ENCODE assay signal across 14 cellular contexts in genomic region chr11:110184974-110185597, GRCh38.
A peak's percentile ranks its signal among the peaks of the same experiment; 100 is the strongest.
DNase-seq lines count a peak whose midpoint lies in the region; ATAC-seq, FAIRE-seq and TF ChIP-seq lines count a peak whose summit lies in the region.
"Had no signal": no experiment of that assay in that cellular context is flagged by ENCODE, and none has a peak within 500 bp of the region (broad histone marks: within the 10 kb centered on the region; RNA-seq: fewer than 3 reads in every experiment).

No MANE protein-coding gene starts in this region.

- intact Hi-C loops in HCT116 (cut with micrococcal nuclease), result no loop called here
- intact Hi-C loops in tibial artery (cut with DNase I; ENCODE audit: low total_unique reads), result no loop called here

- H3K4me2 ChIP-seq in HCT116 (ENCODE audit: low read length) (peak overlapping the region; percentile 36), astrocyte (ENCODE audit: low read length) (peak overlapping the region; percentile 23)

- TF ChIP-seq POLR2A in HCT116 (IDR thresholded peaks at IDR 0.05; ENCODE audit: borderline replicate concordance, extremely low read depth, insufficient read depth, insufficient read length), result no peak

- H3K9ac ChIP-seq in HCT116 (ENCODE audit: low read length) (no peak overlapping the region), astrocyte (ENCODE audit: low read length) (no peak overlapping the region)

- no peak overlapping the region for H3K4me3 ChIP-seq in HCT116 (replicated peaks in 1 of 2; ENCODE audit: low read depth in 1 of 2, low read length in 2 of 2)
- no peak overlapping the region for H3K4me3 ChIP-seq in astrocyte (ENCODE audit: insufficient read depth, low read depth, low read length)
- no peak overlapping the region for H3K4me3 ChIP-seq in fibroblast of pulmonary artery (replicated peaks; ENCODE audit: low read depth, low read length)
- H3K4me3 ChIP-seq in tibial artery, result no peak overlapping the region
- H3K4me3 ChIP-seq: cardiac muscle cell had no signal

- FAIRE-seq in astrocyte (lab: Jason Lieb, UNC) (no peak), urothelium cell line (lab: Jason Lieb, UNC) (no peak)
- FAIRE-seq: frontal cortex, GM18507 had no signal

- TF ChIP-seq CTCF in HCT116 (IDR thresholded peaks at IDR 0.05 in 2 of 3, conservative IDR thresholded peaks at IDR 0.05 in 1 of 3; ENCODE audit: borderline replicate concordance in 1 of 3, insufficient read depth in 1 of 3, low read depth in 2 of 3, low read length in 2 of 3), result no peak
- TF ChIP-seq CTCF in astrocyte (IDR thresholded peaks at IDR 0.05; ENCODE audit: insufficient read depth, low read depth, low read length), result no peak
- no peak for TF ChIP-seq CTCF in fibroblast of pulmonary artery (IDR thresholded peaks at IDR 0.05; ENCODE audit: low read length, missing control alignments)
- TF ChIP-seq CTCF in progenitor cell of endocrine pancreas (IDR thresholded peaks at IDR 0.05; ENCODE audit: unreplicated experiment), result no peak
- no peak for TF ChIP-seq CTCF in tibial artery (IDR thresholded peaks at IDR 0.05)

- H3K27ac Mint-ChIP-seq in astrocyte (ENCODE audit: unreplicated experiment) (no peak overlapping the region), progenitor cell of endocrine pancreas (peak overlapping the region; percentile 88)

- H3K27me3 ChIP-seq in HCT116 (ENCODE audit: insufficient read depth, low read length), result no peaks in the 10 kb centered on the region
- peaks cover 10% of the 10 kb centered on the region for H3K27me3 ChIP-seq in astrocyte (ENCODE audit: insufficient read depth, low read length)
- H3K27me3 ChIP-seq in tibial artery, result no peaks in the 10 kb centered on the region
- H3K27me3 ChIP-seq: cardiac muscle cell had no signal

- H3K36me3 ChIP-seq in HCT116 (ENCODE audit: control insufficient read depth in 1 of 2, insufficient read depth in 2 of 2, low read length in 2 of 2) (no peaks in the 10 kb centered on the region), astrocyte (ENCODE audit: insufficient read depth, low read length) (no peaks in the 10 kb centered on the region), tibial artery (no peaks in the 10 kb centered on the region)
- H3K36me3 ChIP-seq: cardiac muscle cell had no signal

- peaks cover 2% of the 10 kb centered on the region for H3K36me3 Mint-ChIP-seq in astrocyte (ENCODE audit: low read depth, unreplicated experiment)
- no peaks in the 10 kb centered on the region for H3K36me3 Mint-ChIP-seq in progenitor cell of endocrine pancreas (ENCODE audit: insufficient read depth)

- POLR2A ChIA-PET in HCT116 (lab: Charles Lee), result interaction anchor here (1.4 kb wide), 1 partner anchor 10 kb away, joined by 4 read pairs; no protein-coding TSS in a partner anchor

- DNase-seq in HCT116 (ENCODE audit: low read depth, low spot score) (peak; percentile 10), astrocyte (ENCODE audit: low read depth) (peak; percentile 66), fibroblast of pulmonary artery (ENCODE audit: low read depth) (peak; percentile 64), progenitor cell of endocrine pancreas (ENCODE audit: low spot score, unreplicated experiment) (no peak), urothelium cell line (ENCODE audit: low spot score) (no peak), tibial artery (no peak)
- DNase-seq: NCI-H345, Right ventricle myocardium superior had no signal

- no peak overlapping the region for H3K4me3 Mint-ChIP-seq in astrocyte (ENCODE audit: unreplicated experiment)
- no peak overlapping the region for H3K4me3 Mint-ChIP-seq in progenitor cell of endocrine pancreas (ENCODE audit: low read depth)
- H3K4me3 Mint-ChIP-seq: neural crest cell had no signal

- CTCF ChIA-PET in HCT116 (lab: Charles Lee), result interaction anchor here (1.8 kb wide), 1 partner anchor 11 kb away, joined by 5 read pairs; no protein-coding TSS in a partner anchor

- H3K27ac ChIP-seq in HCT116 (ENCODE audit: low read depth, low read length) (no peak overlapping the region), astrocyte (ENCODE audit: low read depth, low read length) (no peak overlapping the region), tibial artery (no peak overlapping the region)
- H3K27ac ChIP-seq: cardiac muscle cell had no signal

- BruUV-seq in HCT116 (replicated peaks; lab: Mats Ljungman, UMichigan), result no TSS peak

- no peaks in the 10 kb centered on the region for H3K9me2 ChIP-seq in HCT116 (ENCODE audit: insufficient read depth)

- no peaks in the 10 kb centered on the region for H3K27me3 Mint-ChIP-seq in astrocyte (ENCODE audit: low read depth, unreplicated experiment)
- H3K27me3 Mint-ChIP-seq in progenitor cell of endocrine pancreas, result no peaks in the 10 kb centered on the region

- no peaks in the 10 kb centered on the region for H3K9me3 Mint-ChIP-seq in astrocyte (ENCODE audit: unreplicated experiment)
- H3K9me3 Mint-ChIP-seq in progenitor cell of endocrine pancreas (ENCODE audit: low read depth), result no peaks in the 10 kb centered on the region
- H3K9me3 Mint-ChIP-seq: neural crest cell had no signal

- RAD21 ChIA-PET in HCT116 (lab: Charles Lee; ENCODE audit: low non-redundant PET in 1 of 2, low total read pairs in 2 of 2, uncharacterized antibody in 2 of 2, unreplicated experiment in 2 of 2), result no interaction called here

- no peak for ATAC-seq in HCT116
- ATAC-seq in HG02623 (IDR thresholded peaks at IDR 0.05; ENCODE audit: unreplicated experiment), result no peak
- ATAC-seq in GM19455 (IDR thresholded peaks at IDR 0.05; ENCODE audit: unreplicated experiment), result no peak

- H3K4me1 ChIP-seq in HCT116 (ENCODE audit: control insufficient read depth in 1 of 2, insufficient read depth in 2 of 2, low read length in 2 of 2) (peaks cover 5 to 44% of the 10 kb centered on the region in 2 experiments; a peak in 3 of 4 replicates), astrocyte (ENCODE audit: insufficient read depth, low read length) (peaks cover 10% of the 10 kb centered on the region), tibial artery (no peaks in the 10 kb centered on the region)

- no peaks in the 10 kb centered on the region for H4K20me1 ChIP-seq in HCT116 (ENCODE audit: insufficient read depth)
- H4K20me1 ChIP-seq in astrocyte (ENCODE audit: insufficient read depth, low read length), result no peaks in the 10 kb centered on the region

- H3K9me3 ChIP-seq in HCT116 (ENCODE audit: control insufficient read depth in 1 of 2, insufficient read depth in 1 of 2, low read depth in 1 of 2, low read length in 2 of 2) (no peaks in the 10 kb centered on the region), astrocyte (ENCODE audit: insufficient read depth, low read depth, low read length) (no peaks in the 10 kb centered on the region), tibial artery (no peaks in the 10 kb centered on the region)

- H2AFZ ChIP-seq in HCT116 (ENCODE audit: low read depth, low read length, poor library complexity, severe bottlenecking), result no peak overlapping the region
- no peak overlapping the region for H2AFZ ChIP-seq in astrocyte (ENCODE audit: low read depth, low read length)

- no peaks in the 10 kb centered on the region for H3K79me2 ChIP-seq in HCT116 (ENCODE audit: insufficient read depth, low read length)
- no peaks in the 10 kb centered on the region for H3K79me2 ChIP-seq in astrocyte (ENCODE audit: insufficient read depth, low read length)

- H3K4me1 Mint-ChIP-seq in astrocyte (ENCODE audit: low read depth, unreplicated experiment) (peaks cover 23% of the 10 kb centered on the region), progenitor cell of endocrine pancreas (ENCODE audit: low read depth) (peaks cover 13% of the 10 kb centered on the region)
- H3K4me1 Mint-ChIP-seq: neural crest cell had no signal

- TF ChIP-seq RAD21 in HCT116 (IDR thresholded peaks at IDR 0.05; ENCODE audit: low read depth), result no peak

TF ChIP-seq in HCT116, 20 proteins besides CTCF, POLR2A, EP300 and RAD21:
- no peak for TF ChIP-seq POLR2AphosphoS5 (IDR thresholded peaks at IDR 0.05; ENCODE audit: low read depth, low read length)
- no peak for TF ChIP-seq EGR1 (IDR thresholded peaks at IDR 0.05; ENCODE audit: low read depth)
- peak; percentile 61; the same call in 1 of the 2 replicates for TF ChIP-seq FOSL1 (IDR thresholded peaks at IDR 0.05; ENCODE audit: low read depth)
- peak; percentile 53 for TF ChIP-seq JUND (IDR thresholded peaks at IDR 0.05)
- TF ChIP-seq TCF7L2 (IDR thresholded peaks at IDR 0.05; ENCODE audit: borderline replicate concordance, extremely low read depth, insufficient read depth, insufficient read length), result no peak
- TF ChIP-seq, protein P1, sequence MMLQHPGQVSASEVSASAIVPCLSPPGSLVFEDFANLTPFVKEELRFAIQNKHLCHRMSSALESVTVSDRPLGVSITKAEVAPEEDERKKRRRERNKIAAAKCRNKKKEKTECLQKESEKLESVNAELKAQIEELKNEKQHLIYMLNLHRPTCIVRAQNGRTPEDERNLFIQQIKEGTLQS (IDR thresholded peaks at IDR 0.05), result no peak
- TF ChIP-seq SP1 (IDR thresholded peaks at IDR 0.05; ENCODE audit: low read depth), result peak; percentile 26; the same call in 1 of the 2 replicates
- no peak for TF ChIP-seq ZNF274 (IDR thresholded peaks at IDR 0.05; ENCODE audit: low read depth, low read length)
- TF ChIP-seq SRF (IDR thresholded peaks at IDR 0.05; ENCODE audit: low read depth), result no peak
- TF ChIP-seq SIN3A (IDR thresholded peaks at IDR 0.05; ENCODE audit: low read depth), result no peak
- no peak for TF ChIP-seq EZH2phosphoT487 (IDR thresholded peaks at IDR 0.05; ENCODE audit: borderline replicate concordance)
- no peak for TF ChIP-seq ELF1 (IDR thresholded peaks at IDR 0.05; ENCODE audit: borderline replicate concordance, low read depth)

Comparison
In these comparisons a context has a peak if more than half of its experiments do, and no peak if none do; other contexts are left out.
1. DNase-seq: peak in HCT116 (single experiment), astrocyte (single experiment) and fibroblast of pulmonary artery (single experiment); none in progenitor cell of endocrine pancreas (single experiment), urothelium cell line (single experiment) and tibial artery (0 of 2).